ENCODE assay signal across 19 cellular contexts in genomic region chr2:2757764-2758163, GRCh38.
A peak's percentile ranks its signal among the peaks of the same experiment; 100 is the strongest.
DNase-seq lines count a peak whose midpoint lies in the region; ATAC-seq, FAIRE-seq and TF ChIP-seq lines count a peak whose summit lies in the region.
"Had no signal": no experiment of that assay in that cellular context is flagged by ENCODE, and none has a peak within 500 bp of the region (broad histone marks: within the 10 kb centered on the region; RNA-seq: fewer than 3 reads in every experiment).

No MANE protein-coding gene starts in this region.

- TF ChIP-seq EP300 in HepG2 (IDR thresholded peaks at IDR 0.05; ENCODE audit: low read depth in 2 of 2, low read length in 2 of 2) (no peak), HepG2 (CRISPR knock-in tag; IDR thresholded peaks at IDR 0.05; ENCODE audit: borderline replicate concordance) (no peak)

- TF ChIP-seq POLR2A in Peyer's patch (IDR thresholded peaks at IDR 0.05) = no peak
- no peak for TF ChIP-seq POLR2A in HepG2 (IDR thresholded peaks at IDR 0.05; ENCODE audit: insufficient read depth in 1 of 2, low read depth in 2 of 2, low read length in 2 of 2)

- in situ Hi-C loops in HepG2 (cut with HindIII; ENCODE audit: extremely low pct_ligation_motif_present, low pct_unique_long_range_greater_than_20kb) = no loop called here

- H3K4me3 ChIP-seq in Peyer's patch (no peak overlapping the region), HepG2 (replicated peaks in 1 of 3; ENCODE audit: insufficient read depth in 1 of 3, low read depth in 2 of 3, low read length in 3 of 3) (no peak overlapping the region)
- H3K4me3 ChIP-seq: GM23338, stomach had no signal

- no peak overlapping the region for H3K27ac ChIP-seq in Peyer's patch
- no peak overlapping the region for H3K27ac ChIP-seq in HepG2 (ENCODE audit: extremely low read length, insufficient read depth, low read length)
- H3K27ac ChIP-seq: neutrophil, stomach had no signal

- no peak overlapping the region for H2AFZ ChIP-seq in HepG2 (ENCODE audit: low read length)
- H2AFZ ChIP-seq: GM23338 had no signal

- H4K20me1 ChIP-seq in HepG2 (ENCODE audit: insufficient read depth, low read length) = no peaks in the 10 kb centered on the region

- H3K27me3 ChIP-seq in Peyer's patch (no peaks in the 10 kb centered on the region), HepG2 (ENCODE audit: control insufficient read depth in 1 of 2, insufficient read depth in 2 of 2, low read length in 2 of 2) (peaks cover 0 to 20% of the 10 kb centered on the region in 2 experiments; a peak in 3 of 5 replicates)
- H3K27me3 ChIP-seq: neutrophil, stomach had no signal

- H3K36me3 ChIP-seq in Peyer's patch (no peaks in the 10 kb centered on the region), HepG2 (replicated peaks in 1 of 2; ENCODE audit: control insufficient read depth in 1 of 2, insufficient read depth in 2 of 2, low read length in 2 of 2) (no peaks in the 10 kb centered on the region)
- H3K36me3 ChIP-seq: neutrophil, stomach had no signal

- POLR2A ChIA-PET in GM10248 (lab: Yijun Ruan, JAX) (interaction anchor here (0.6 kb wide), 1 partner anchor 180 kb away, joined by 3 read pairs; no protein-coding TSS in a partner anchor), HepG2 (lab: Yijun Ruan, JAX) (no interaction called here)

- no peaks in the 10 kb centered on the region for H3K9me3 ChIP-seq in Peyer's patch
- H3K9me3 ChIP-seq in HepG2 (ENCODE audit: low read length) = peaks cover 12% of the 10 kb centered on the region
- H3K9me3 ChIP-seq: neutrophil had no signal

- TF ChIP-seq CTCF in GM10248 (IDR thresholded peaks at IDR 0.05; ENCODE audit: control extremely low read depth, extremely low read depth, low read depth, missing control alignments) (no peak), Peyer's patch (IDR thresholded peaks at IDR 0.05) (no peak), HepG2 (CRISPR knock-in tag; IDR thresholded peaks at IDR 0.05) (no peak)

- H3K9ac ChIP-seq in HepG2 (ENCODE audit: insufficient read depth, low read depth, low read length) = no peak overlapping the region

- BruUV-seq in HepG2 (replicated peaks; lab: Mats Ljungman, UMichigan) = no TSS peak

- H3K4me1 ChIP-seq in Peyer's patch (no peaks in the 10 kb centered on the region), HepG2 (ENCODE audit: insufficient read depth, low read length) (no peaks in the 10 kb centered on the region)
- H3K4me1 ChIP-seq: stomach had no signal

- intact Hi-C loops in HepG2 (cut with micrococcal nuclease; ENCODE audit: unreplicated experiment) = no loop called here

- TF ChIP-seq RAD21 in HepG2 (CRISPR knock-in tag; IDR thresholded peaks at IDR 0.05) = no peak

- ATAC-seq in HG02759 (IDR thresholded peaks at IDR 0.05; ENCODE audit: unreplicated experiment) (peak; percentile 79), HG03565 (IDR thresholded peaks at IDR 0.05; ENCODE audit: unreplicated experiment) (peak; percentile 88), HepG2 (no peak)
- ATAC-seq: GM23338 had no signal

- peak; percentile 46 for DNase-seq in GM10248 (ENCODE audit: extremely low spot score)
- DNase-seq in GM19239 (ENCODE audit: insufficient read length, low spot score) = peak; percentile 19
- DNase-seq in NK-92 treated with Interleukin-12 subunit alpha and Interleukin-12 subunit beta, amount 100 ng/mL, for 24 hours (lab: John Stamatoyannopoulos, UW) = no peak
- DNase-seq in Peyer's patch = no peak
- no peak for DNase-seq in HepG2 (ENCODE audit: low spot score)
- DNase-seq in NCI-H146 (lab: John Stamatoyannopoulos, UW) = no peak
- DNase-seq: activated B cell treated with CpG ODN at 0.5 μM for 24 hours; activated effector memory CD4-positive, alpha-beta T cell treated with Interleukin-2 at 50 U/mL for 16 hours; DMS53; hippocampal formation; NCI-H1092; NCI-H2107; NCI-H748 treated with DMSO at 0.1 percent for 48 hours; stomach had no signal

- H3K4me2 ChIP-seq in HepG2 (ENCODE audit: low read depth, low read length) = no peak overlapping the region
- H3K4me2 ChIP-seq: GM23338 had no signal

- FAIRE-seq in GM19239 (lab: Jason Lieb, UNC) (no peak), HepG2 (lab: Jason Lieb, UNC) (no peak)
- FAIRE-seq: A204.1 had no signal

- no peaks in the 10 kb centered on the region for H3K79me2 ChIP-seq in HepG2 (ENCODE audit: insufficient read depth, low read length)

- WGBS in HepG2 (ENCODE audit: low lambda C conversion rate) = 0% methylated on average over 3 of the region's 3 CpGs

- CTCF ChIA-PET in GM10248 (lab: Yijun Ruan, JAX) (no interaction called here), HepG2 (lab: Yijun Ruan, JAX; ENCODE audit: low intra/inter-chr PET ratio, low total read pairs) (no interaction called here)

TF ChIP-seq in HepG2, 621 proteins besides CTCF, POLR2A, EP300 and RAD21 (continues in another document):
- no peak for TF ChIP-seq RERE (CRISPR knock-in tag; IDR thresholded peaks at IDR 0.05; ENCODE audit: low read depth)
- no peak for TF ChIP-seq NRL (CRISPR knock-in tag; IDR thresholded peaks at IDR 0.05; ENCODE audit: borderline replicate concordance)
- no peak for TF ChIP-seq FLYWCH1 (CRISPR knock-in tag; IDR thresholded peaks at IDR 0.05)
- no peak for TF ChIP-seq KMT2A (CRISPR knock-in tag; IDR thresholded peaks at IDR 0.05)
- no peak for TF ChIP-seq TOE1 (CRISPR knock-in tag; IDR thresholded peaks at IDR 0.05)
- no peak for TF ChIP-seq ZC3H4 (CRISPR knock-in tag; IDR thresholded peaks at IDR 0.05; ENCODE audit: borderline replicate concordance)
- TF ChIP-seq ZNF672 (CRISPR knock-in tag; IDR thresholded peaks at IDR 0.05) = no peak
- no peak for TF ChIP-seq ZNF10 (CRISPR knock-in tag; IDR thresholded peaks at IDR 0.05; ENCODE audit: borderline replicate concordance, low read depth)
- TF ChIP-seq ZNF780A (CRISPR knock-in tag; IDR thresholded peaks at IDR 0.05) = no peak
- no peak for TF ChIP-seq TEAD3 (CRISPR knock-in tag; optimal IDR thresholded peaks at IDR 0.05; ENCODE audit: borderline replicate concordance)
- no peak for TF ChIP-seq ZNF629 (CRISPR knock-in tag; conservative IDR thresholded peaks at IDR 0.05)
- no peak for TF ChIP-seq ZBTB43 (CRISPR knock-in tag; conservative IDR thresholded peaks at IDR 0.05)
- TF ChIP-seq IRF2 (CRISPR knock-in tag; IDR thresholded peaks at IDR 0.05) = no peak
- TF ChIP-seq CHD2 (IDR thresholded peaks at IDR 0.05; ENCODE audit: low read depth, low read length) = no peak

Comparison
In these comparisons a context has a peak if more than half of its experiments do, and no peak if none do; other contexts are left out.
1. DNase-seq: peak in GM10248 (single experiment) and GM19239 (single experiment); none in NK-92 treated with Interleukin-12 subunit alpha and Interleukin-12 subunit beta, amount 100 ng/mL, for 24 hours (single experiment), Peyer's patch (0 of 3), HepG2 (single experiment) and NCI-H146 (single experiment).